ENCODE assay signal across 11 cellular contexts in genomic region chr5:64947031-64947430, GRCh38.
DNase-seq lines count a peak whose midpoint lies in the region; ATAC-seq and TF ChIP-seq lines count a peak whose summit lies in the region.
"Had no signal": no experiment of that assay in that cellular context is flagged by ENCODE, and none has a peak within 500 bp of the region (broad histone marks: within the 10 kb centered on the region; RNA-seq: fewer than 3 reads in every experiment).

No MANE protein-coding gene starts in this region.

- H3K4me3 ChIP-seq in left lung: no peak overlapping the region
- H3K4me3 ChIP-seq: ovary had no signal

- no peak for TF ChIP-seq CTCF in left lung (IDR thresholded peaks at IDR 0.05)

- DNase-seq in Daoy (ENCODE audit: low read depth) (peak; percentile 44), NCI-H2029 (lab: John Stamatoyannopoulos, UW) (peak; percentile 69), kidney tubule cell (ENCODE audit: low spot score) (peak; percentile 53), retina (no peak), left lung (no peak)
- DNase-seq: activated CD4-positive, alpha-beta T cell treated with anti-CD3 and anti-CD28 coated beads, Interleukin-2, amount 50 U/mL, for 1 hour; activated naive CD8-positive, alpha-beta T cell treated with anti-CD3 and anti-CD28 coated beads for 36 hours; ovary had no signal

- H3K27me3 ChIP-seq in left lung: no peaks in the 10 kb centered on the region
- H3K27me3 ChIP-seq: ovary had no signal

- intact Hi-C loops in left lung (cut with DNase I): no loop called here

- no peaks in the 10 kb centered on the region for H3K9me3 ChIP-seq in left lung
- H3K9me3 ChIP-seq: ovary had no signal

- no peak overlapping the region for H3K27ac ChIP-seq in left lung
- H3K27ac ChIP-seq: ovary had no signal

- H3K36me3 ChIP-seq in left lung: no peaks in the 10 kb centered on the region
- H3K36me3 ChIP-seq: ovary had no signal

- H3K4me1 ChIP-seq in left lung: no peaks in the 10 kb centered on the region

- ATAC-seq in SK-N-SH treated with all-trans-retinoic acid at 6 μM for 48 hours (peak; percentile 80), GM21786 (IDR thresholded peaks at IDR 0.05; ENCODE audit: unreplicated experiment) (no peak), left lung (no peak), GM18858 (IDR thresholded peaks at IDR 0.05; ENCODE audit: unreplicated experiment) (no peak)

TF ChIP-seq in SK-N-SH treated with all-trans-retinoic acid at 6 μM for 48 hours, 23 proteins besides CTCF, POLR2A, EP300 and RAD21:
- TF ChIP-seq GLIS3 (CRISPR knock-in tag; IDR thresholded peaks at IDR 0.05) (no peak), CSDC2 (CRISPR knock-in tag; IDR thresholded peaks at IDR 0.05) (no peak), ZNF565 (CRISPR knock-in tag; conservative IDR thresholded peaks at IDR 0.05; ENCODE audit: low read depth) (no peak), ZFP30 (CRISPR knock-in tag; IDR thresholded peaks at IDR 0.05) (no peak), TOX (CRISPR knock-in tag; IDR thresholded peaks at IDR 0.05; ENCODE audit: borderline replicate concordance) (no peak), ESRRG (CRISPR knock-in tag; IDR thresholded peaks at IDR 0.05) (no peak), ARNTL (CRISPR knock-in tag; IDR thresholded peaks at IDR 0.05; ENCODE audit: borderline replicate concordance, low read depth) (no peak), CREB5 (CRISPR knock-in tag; IDR thresholded peaks at IDR 0.05; ENCODE audit: low read depth) (no peak), TCF4 (CRISPR knock-in tag; IDR thresholded peaks at IDR 0.05; ENCODE audit: borderline replicate concordance) (no peak), ZC3H10 (CRISPR knock-in tag; IDR thresholded peaks at IDR 0.05) (no peak), ZFP3 (CRISPR knock-in tag; IDR thresholded peaks at IDR 0.05) (no peak), BACH2 (CRISPR knock-in tag; IDR thresholded peaks at IDR 0.05; ENCODE audit: borderline replicate concordance) (no peak), OSR1 (CRISPR knock-in tag; IDR thresholded peaks at IDR 0.05) (no peak), POU6F1 (CRISPR knock-in tag; IDR thresholded peaks at IDR 0.05; ENCODE audit: borderline replicate concordance, low read depth) (no peak)
- TF ChIP-seq, protein P1, sequence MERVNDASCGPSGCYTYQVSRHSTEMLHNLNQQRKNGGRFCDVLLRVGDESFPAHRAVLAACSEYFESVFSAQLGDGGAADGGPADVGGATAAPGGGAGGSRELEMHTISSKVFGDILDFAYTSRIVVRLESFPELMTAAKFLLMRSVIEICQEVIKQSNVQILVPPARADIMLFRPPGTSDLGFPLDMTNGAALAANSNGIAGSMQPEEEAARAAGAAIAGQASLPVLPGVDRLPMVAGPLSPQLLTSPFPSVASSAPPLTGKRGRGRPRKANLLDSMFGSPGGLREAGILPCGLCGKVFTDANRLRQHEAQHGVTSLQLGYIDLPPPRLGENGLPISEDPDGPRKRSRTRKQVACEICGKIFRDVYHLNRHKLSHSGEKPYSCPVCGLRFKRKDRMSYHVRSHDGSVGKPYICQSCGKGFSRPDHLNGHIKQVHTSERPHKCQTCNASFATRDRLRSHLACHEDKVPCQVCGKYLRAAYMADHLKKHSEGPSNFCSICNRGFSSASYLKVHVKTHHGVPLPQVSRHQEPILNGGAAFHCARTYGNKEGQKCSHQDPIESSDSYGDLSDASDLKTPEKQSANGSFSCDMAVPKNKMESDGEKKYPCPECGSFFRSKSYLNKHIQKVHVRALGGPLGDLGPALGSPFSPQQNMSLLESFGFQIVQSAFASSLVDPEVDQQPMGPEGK (CRISPR knock-in tag; IDR thresholded peaks at IDR 0.05; ENCODE audit: borderline replicate concordance): no peak
- TF ChIP-seq, protein P2, sequence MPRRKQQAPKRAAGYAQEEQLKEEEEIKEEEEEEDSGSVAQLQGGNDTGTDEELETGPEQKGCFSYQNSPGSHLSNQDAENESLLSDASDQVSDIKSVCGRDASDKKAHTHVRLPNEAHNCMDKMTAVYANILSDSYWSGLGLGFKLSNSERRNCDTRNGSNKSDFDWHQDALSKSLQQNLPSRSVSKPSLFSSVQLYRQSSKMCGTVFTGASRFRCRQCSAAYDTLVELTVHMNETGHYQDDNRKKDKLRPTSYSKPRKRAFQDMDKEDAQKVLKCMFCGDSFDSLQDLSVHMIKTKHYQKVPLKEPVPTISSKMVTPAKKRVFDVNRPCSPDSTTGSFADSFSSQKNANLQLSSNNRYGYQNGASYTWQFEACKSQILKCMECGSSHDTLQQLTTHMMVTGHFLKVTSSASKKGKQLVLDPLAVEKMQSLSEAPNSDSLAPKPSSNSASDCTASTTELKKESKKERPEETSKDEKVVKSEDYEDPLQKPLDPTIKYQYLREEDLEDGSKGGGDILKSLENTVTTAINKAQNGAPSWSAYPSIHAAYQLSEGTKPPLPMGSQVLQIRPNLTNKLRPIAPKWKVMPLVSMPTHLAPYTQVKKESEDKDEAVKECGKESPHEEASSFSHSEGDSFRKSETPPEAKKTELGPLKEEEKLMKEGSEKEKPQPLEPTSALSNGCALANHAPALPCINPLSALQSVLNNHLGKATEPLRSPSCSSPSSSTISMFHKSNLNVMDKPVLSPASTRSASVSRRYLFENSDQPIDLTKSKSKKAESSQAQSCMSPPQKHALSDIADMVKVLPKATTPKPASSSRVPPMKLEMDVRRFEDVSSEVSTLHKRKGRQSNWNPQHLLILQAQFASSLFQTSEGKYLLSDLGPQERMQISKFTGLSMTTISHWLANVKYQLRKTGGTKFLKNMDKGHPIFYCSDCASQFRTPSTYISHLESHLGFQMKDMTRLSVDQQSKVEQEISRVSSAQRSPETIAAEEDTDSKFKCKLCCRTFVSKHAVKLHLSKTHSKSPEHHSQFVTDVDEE (CRISPR knock-in tag; IDR thresholded peaks at IDR 0.05): no peak

Comparison
In these comparisons a context has a peak if more than half of its experiments do, and no peak if none do; other contexts are left out.
1. DNase-seq: peak in Daoy (single experiment), NCI-H2029 (single experiment) and kidney tubule cell (single experiment); none in retina (single experiment) and left lung (0 of 2).